Comparison of ENCODE assay signal across 8 cellular contexts in genomic region chr6:169831450-169832246, GRCh38.
DNase-seq lines count a peak whose midpoint lies in the region; ATAC-seq, FAIRE-seq and TF ChIP-seq lines count a peak whose summit lies in the region.

No MANE protein-coding gene starts in this region.

- POLR2A ChIA-PET in H1 (lab: Charles Lee; ENCODE audit: partially characterized antibody) = no interaction called here

- H3K4ac ChIP-seq in H1 (replicated peaks; ENCODE audit: insufficient read length, low read depth, low read length) = peak overlapping the region; percentile 19

- H3K9me3 Mint-ChIP-seq in activated CD8-positive, alpha-beta memory T cell treated with anti-CD3 and anti-CD28 coated beads, Interleukin-2, amount 10 ng/mL, durations not matched to agents 7 days and 5 days (ENCODE audit: low read depth) = no peaks in the 10 kb centered on the region
- H3K9me3 Mint-ChIP-seq in mesothelial cell of epicardium = peaks cover 17% of the 10 kb centered on the region

- H3K79me2 ChIP-seq in H1 (ENCODE audit: control insufficient read depth in 1 of 2, insufficient read depth in 2 of 2, low read length in 2 of 2) = no peaks in the 10 kb centered on the region

- peaks cover 0 to 3% of the 10 kb centered on the region in 2 experiments; a peak in 1 of 4 replicates for H3K9me3 ChIP-seq in H1 (ENCODE audit: insufficient read depth in 2 of 2, low read depth in 1 of 2, low read length in 1 of 2)

- peak overlapping the region; percentile 97; the same call in 1 of the 2 replicates for H2BK12ac ChIP-seq in H1 (ENCODE audit: low read depth, low read length)

- no peaks in the 10 kb centered on the region for H3K79me1 ChIP-seq in H1 (ENCODE audit: low read depth, low read length)

- no peaks in the 10 kb centered on the region for H3K23me2 ChIP-seq in H1 (ENCODE audit: low read depth, low read length)

- H3K27ac Mint-ChIP-seq in activated CD8-positive, alpha-beta memory T cell treated with anti-CD3 and anti-CD28 coated beads, Interleukin-2, amount 10 ng/mL, durations not matched to agents 7 days and 5 days = no peak overlapping the region
- H3K27ac Mint-ChIP-seq in mesothelial cell of epicardium = no peak overlapping the region

- peak; percentile 78 for FAIRE-seq in H1 (lab: Jason Lieb, UNC)

- CTCF ChIA-PET in activated CD8-positive, alpha-beta memory T cell treated with anti-CD3 and anti-CD28 coated beads, Interleukin-2, amount 10 ng/mL, durations not matched to agents 7 days and 5 days (lab: Charles Lee) = interaction anchor here (0.6 to 4.1 kb wide), 46 partner anchors 9 to 1737 kb away, joined by 3 to 27 read pairs (median 4); partner anchors contain the start of gene DLL1
- CTCF ChIA-PET in H1 (lab: Charles Lee; ENCODE audit: partially characterized antibody) = interaction anchor here (0.5 to 6.5 kb wide), 73 partner anchors 9 to 698 kb away, joined by 3 to 85 read pairs (median 4); no protein-coding TSS in a partner anchor

- no peak for TF ChIP-seq EP300 in H1 (IDR thresholded peaks at IDR 0.05; ENCODE audit: borderline replicate concordance in 1 of 2, low read depth in 2 of 2, low read length in 2 of 2)

- peak; percentile 79 for ATAC-seq in HG03175 (IDR thresholded peaks at IDR 0.05; ENCODE audit: unreplicated experiment)
- peak; percentile 69 for ATAC-seq in activated CD8-positive, alpha-beta memory T cell treated with anti-CD3 and anti-CD28 coated beads, Interleukin-2, amount 10 ng/mL, durations not matched to agents 7 days and 5 days
- no peak for ATAC-seq in GM18873 (IDR thresholded peaks at IDR 0.05; ENCODE audit: low FRiP score, unreplicated experiment)

- no peak overlapping the region for H2AK5ac ChIP-seq in H1 (ENCODE audit: low read depth, low read length)

- H3K4me1 ChIP-seq in H1 (replicated peaks in 1 of 4; ENCODE audit: control insufficient read depth in 3 of 4, insufficient read depth in 4 of 4, low read length in 3 of 4) = peaks cover 0 to 15% (median 4%) of the 10 kb centered on the region in 4 experiments; a peak in 6 of 7 replicates

- H3K36me3 Mint-ChIP-seq in activated CD8-positive, alpha-beta memory T cell treated with anti-CD3 and anti-CD28 coated beads, Interleukin-2, amount 10 ng/mL, durations not matched to agents 7 days and 5 days = no peaks in the 10 kb centered on the region
- H3K36me3 Mint-ChIP-seq in mesothelial cell of epicardium = no peaks in the 10 kb centered on the region

- H3K4me2 ChIP-seq in H1 (ENCODE audit: insufficient read depth in 1 of 2, low read depth in 2 of 2, low read length in 2 of 2) = no peak overlapping the region

- no peak overlapping the region for H3K27ac ChIP-seq in H1 (ENCODE audit: low read depth, low read length)

- H4K20me1 ChIP-seq in H1 (replicated peaks in 1 of 2; ENCODE audit: control insufficient read depth in 1 of 2, insufficient read depth in 2 of 2, low read length in 2 of 2) = no peaks in the 10 kb centered on the region

- H3K56ac ChIP-seq in H1 (replicated peaks; ENCODE audit: insufficient read length, low read depth, low read length) = no peak overlapping the region

- 0 out of 2 replicates have a peak overlapping the region, but pooled peaks have one; percentile 22 for H3K18ac ChIP-seq in H1 (ENCODE audit: extremely low read depth, low read length)

- peak; percentile 88 to 91 for TF ChIP-seq RAD21 in H1 (IDR thresholded peaks at IDR 0.05 in 1 of 2, conservative IDR thresholded peaks at IDR 0.05 in 1 of 2; ENCODE audit: low read depth in 2 of 2, low read length in 2 of 2)

- peak overlapping the region; percentile 12 for H4K91ac ChIP-seq in H1 (replicated peaks; ENCODE audit: insufficient read length, low read length)

- peak overlapping the region; percentile 7; the same call in 1 of the 2 replicates for H2AFZ ChIP-seq in H1 (ENCODE audit: low read length)

- no peak overlapping the region for H3K14ac ChIP-seq in H1 (ENCODE audit: insufficient read length)

- DNase-seq in GM06990 (ENCODE audit: extremely low read depth, insufficient read length) = peak; percentile 44
- DNase-seq in NCI-H82 treated with DMSO at 0.1 percent for 48 hours (lab: John Stamatoyannopoulos, UW; ENCODE audit: unreplicated experiment) = peak; percentile 28
- DNase-seq in activated CD8-positive, alpha-beta memory T cell treated with anti-CD3 and anti-CD28 coated beads, Interleukin-2, amount 10 ng/mL, durations not matched to agents 7 days and 5 days = peak; percentile 71
- peak; percentile 79 to 97 for DNase-seq in H1 (ENCODE audit: low read depth in 1 of 2, low spot score in 2 of 2)
- peak; percentile 81 to 95 for DNase-seq in mesothelial cell of epicardium (ENCODE audit: low spot score in 2 of 2, unreplicated experiment in 2 of 2)
- peak; percentile 21 to 25 for DNase-seq in stimulated activated CD8-positive, alpha-beta memory T cell treated with anti-CD3 and anti-CD28 coated beads, Interleukin-15, amount 100 ng/mL, for 4 hours (ENCODE audit: low read depth in 2 of 2)

- H2BK15ac ChIP-seq in H1 (ENCODE audit: low read length) = peak overlapping the region; percentile 46; the same call in 1 of the 2 replicates

- 52% methylated on average over 32 of the region's 32 CpGs; no CpG with 5 or more reads in 1 of the 2 experiments for WGBS in H1 (ENCODE audit: extremely low coverage in 1 of 2, insufficient coverage in 1 of 2, insufficient read length in 1 of 2, insufficient replicate concordance in 2 of 2, low coverage in 1 of 2, low lambda C conversion rate in 2 of 2, missing lambda C conversion rate in 1 of 2), 2 experiments

- H3K23ac ChIP-seq in H1 (ENCODE audit: insufficient read length) = no peak overlapping the region

- H3K9ac ChIP-seq in H1 (replicated peaks in 1 of 4; ENCODE audit: extremely low read depth in 1 of 4, low read depth in 3 of 4, low read length in 3 of 4) = no peak overlapping the region

- H3K4me1 Mint-ChIP-seq in activated CD8-positive, alpha-beta memory T cell treated with anti-CD3 and anti-CD28 coated beads, Interleukin-2, amount 10 ng/mL, durations not matched to agents 7 days and 5 days = peaks cover 2% of the 10 kb centered on the region
- peaks cover 3% of the 10 kb centered on the region for H3K4me1 Mint-ChIP-seq in mesothelial cell of epicardium

- no peak overlapping the region for H4K5ac ChIP-seq in H1 (ENCODE audit: insufficient read length, low read depth, low read length)

- H4K8ac ChIP-seq in H1 (ENCODE audit: extremely low read depth, insufficient read depth, low read length) = 0 out of 2 replicates have a peak overlapping the region, but pooled peaks have one; percentile 22

- no peak overlapping the region for H3K4me3 Mint-ChIP-seq in activated CD8-positive, alpha-beta memory T cell treated with anti-CD3 and anti-CD28 coated beads, Interleukin-2, amount 10 ng/mL, durations not matched to agents 7 days and 5 days
- H3K4me3 Mint-ChIP-seq in mesothelial cell of epicardium = no peak overlapping the region

- no peak overlapping the region; the same call in 1 of the 2 replicates for H2BK5ac ChIP-seq in H1 (ENCODE audit: low read depth, low read length)

- H2BK120ac ChIP-seq in H1 (replicated peaks; ENCODE audit: low read depth, low read length) = no peak overlapping the region

- no peak for TF ChIP-seq POLR2A in H1 (IDR thresholded peaks at IDR 0.05; ENCODE audit: control extremely low read depth in 1 of 2, low read depth in 2 of 2, low read length in 2 of 2)

- H3K27me3 ChIP-seq in GM06990 (replicated peaks; ENCODE audit: control insufficient read depth, insufficient read depth, low read length) (no peaks in the 10 kb centered on the region), H1 (replicated peaks in 1 of 4; ENCODE audit: control insufficient read depth in 3 of 4, extremely low read depth in 1 of 4, insufficient read depth in 3 of 4, low read length in 3 of 4) (peaks cover 0 to 6% (median 0%) of the 10 kb centered on the region in 4 experiments; a peak in 2 of 7 replicates)

- H3K4me3 ChIP-seq in GM06990 (replicated peaks; ENCODE audit: low read depth, low read length) (no peak overlapping the region), H1 (ENCODE audit: extremely low read depth in 1 of 4, insufficient read depth in 2 of 4, low read depth in 3 of 4, low read length in 4 of 4) (no peak overlapping the region)

- no peaks in the 10 kb centered on the region for H3K36me3 ChIP-seq in GM06990 (ENCODE audit: control insufficient read depth, insufficient read depth, low read length)
- H3K36me3 ChIP-seq in H1 (ENCODE audit: control insufficient read depth in 2 of 4, insufficient read depth in 4 of 4, low read length in 3 of 4) = no peaks in the 10 kb centered on the region

- H3K27me3 Mint-ChIP-seq in activated CD8-positive, alpha-beta memory T cell treated with anti-CD3 and anti-CD28 coated beads, Interleukin-2, amount 10 ng/mL, durations not matched to agents 7 days and 5 days = peaks cover 57% of the 10 kb centered on the region
- peaks cover 62% of the 10 kb centered on the region for H3K27me3 Mint-ChIP-seq in mesothelial cell of epicardium (ENCODE audit: low read depth)

- peak; percentile 91 for TF ChIP-seq CTCF in GM06990 (IDR thresholded peaks at IDR 0.05; ENCODE audit: insufficient read depth, low read length, poor library complexity, severe bottlenecking)
- TF ChIP-seq CTCF in H1 (IDR thresholded peaks at IDR 0.05; ENCODE audit: control extremely low read depth in 1 of 3, insufficient read depth in 1 of 3, low read depth in 1 of 3, low read length in 3 of 3) = peak; percentile 89 to 97 (median 96)
- TF ChIP-seq CTCF in mesothelial cell of epicardium (IDR thresholded peaks at IDR 0.05; ENCODE audit: unreplicated experiment) = peak; percentile 97

- no peak overlapping the region for H2BK20ac ChIP-seq in H1 (ENCODE audit: low read length)

TF ChIP-seq in H1, 55 proteins besides CTCF, POLR2A, EP300 and RAD21 (continues in another document):
- no peak for TF ChIP-seq TAF1 (IDR thresholded peaks at IDR 0.05; ENCODE audit: low read depth, low read length)
- no peak for TF ChIP-seq TEAD4 (IDR thresholded peaks at IDR 0.05; ENCODE audit: low read depth, low read length)
- TF ChIP-seq SP4 (IDR thresholded peaks at IDR 0.05; ENCODE audit: low read length) = 0 out of 2 replicates have a peak, but pooled peaks have one; percentile 22
- TF ChIP-seq EGR1 (IDR thresholded peaks at IDR 0.05; ENCODE audit: borderline replicate concordance, low read depth, low read length) = no peak
- 0 out of 2 replicates have a peak, but pooled peaks have one; percentile 53 for TF ChIP-seq TCF12 (IDR thresholded peaks at IDR 0.05; ENCODE audit: low read depth, low read length)
- TF ChIP-seq JUND (IDR thresholded peaks at IDR 0.05; ENCODE audit: low read length) = peak; percentile 66; the same call in 1 of the 2 replicates
- TF ChIP-seq POU5F1 (IDR thresholded peaks at IDR 0.05; ENCODE audit: low read depth, low read length) = no peak
- 0 out of 2 replicates have a peak, but pooled peaks have one; percentile 14 for TF ChIP-seq BACH1 (IDR thresholded peaks at IDR 0.05; ENCODE audit: low read length)
- peak; percentile 83 for TF ChIP-seq CREB1 (IDR thresholded peaks at IDR 0.05)
- no peak for TF ChIP-seq HDAC6 (IDR thresholded peaks at IDR 0.05; ENCODE audit: low read depth, low read length)
- TF ChIP-seq HDAC2 (IDR thresholded peaks at IDR 0.05; ENCODE audit: borderline replicate concordance in 1 of 2, low read depth in 2 of 2, low read length in 2 of 2) = no peak
- no peak for TF ChIP-seq YY1 (IDR thresholded peaks at IDR 0.05; ENCODE audit: low read depth, low read length)
- TF ChIP-seq CHD2 (IDR thresholded peaks at IDR 0.05; ENCODE audit: low read length) = no peak

Comparison
In these comparisons a context has a peak if more than half of its experiments do, and no peak if none do; other contexts are left out.
1. DNase-seq: peak in every context shown above with its lines; median percentile 88 in H1; 88 in mesothelial cell of epicardium; 71 in activated CD8-positive, alpha-beta memory T cell treated with anti-CD3 and anti-CD28 coated beads, Interleukin-2, amount 10 ng/mL, durations not matched to agents 7 days and 5 days; 44 in GM06990; 28 in NCI-H82 treated with DMSO at 0.1 percent for 48 hours; 23 in stimulated activated CD8-positive, alpha-beta memory T cell treated with anti-CD3 and anti-CD28 coated beads, Interleukin-15, amount 100 ng/mL, for 4 hours.